8 cellular contexts compared by ENCODE assay signal in the genomic region with DNA sequence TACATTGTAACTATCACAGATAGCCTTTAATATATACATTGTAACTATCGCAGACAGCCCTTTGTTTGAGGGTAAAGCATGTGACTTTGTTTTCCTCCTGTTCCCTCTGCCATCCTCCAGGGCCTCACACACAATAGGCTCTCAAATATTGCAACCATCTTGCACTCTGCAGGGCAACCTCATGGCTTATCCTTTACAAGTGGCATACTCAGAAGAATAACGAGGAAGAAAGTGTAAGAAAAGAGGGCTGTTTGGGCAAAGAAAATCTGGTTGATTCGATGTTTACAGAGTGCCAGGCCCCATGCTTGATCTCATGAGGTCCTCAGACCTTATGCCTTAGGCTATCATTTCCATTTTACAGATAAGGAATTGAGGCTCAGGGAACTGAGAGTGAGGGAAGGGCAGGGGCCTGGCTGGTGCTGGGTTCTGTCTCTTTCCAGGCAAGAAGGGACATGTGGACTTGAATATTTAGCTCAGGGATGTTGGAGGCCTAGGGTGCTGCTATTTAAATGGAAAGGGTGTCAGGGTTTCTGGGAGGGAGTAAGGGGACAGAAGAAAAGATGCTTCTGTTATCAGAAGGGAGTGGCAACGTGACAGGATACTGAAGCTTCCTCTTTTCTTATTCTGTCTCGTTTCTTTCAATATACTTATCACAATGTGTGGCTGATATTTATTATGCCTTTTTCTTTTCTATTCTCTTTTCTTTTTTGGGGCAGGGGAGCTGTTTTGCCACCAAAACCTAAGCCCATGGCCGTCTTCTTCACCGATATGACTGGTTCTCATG. TPM values are rescaled to one million over a fixed set of nuclear protein-coding genes. Genes with fewer than 3 reads are reported as not detected.
A peak's percentile ranks its signal among the peaks of the same experiment; 100 is the strongest.
DNase-seq lines count a peak whose midpoint lies in the region; TF ChIP-seq lines count a peak whose summit lies in the region.

No MANE protein-coding gene starts in this region.

- H3K36me3 ChIP-seq in WERI-Rb-1 (peaks cover 5% of the 10 kb centered on the region), iPS-18a (ENCODE audit: control insufficient read depth, low read depth, low read length) (no peaks in the 10 kb centered on the region), thymus (ENCODE audit: control insufficient read depth, insufficient read depth) (no peaks in the 10 kb centered on the region)

- WGBS in thymus, result 44% methylated on average over 7 of the region's 7 CpGs

- no peaks in the 10 kb centered on the region for H3K9me3 Mint-ChIP-seq in activated T-cell treated with anti-CD3 and anti-CD28 coated beads, Interleukin-2, amount 50 U/mL, for 24 hours

- DNase-seq in activated T-cell treated with anti-CD3 and anti-CD28 coated beads, Interleukin-2, amount 50 U/mL, for 24 hours, result no peak
- DNase-seq in activated T-cell treated with anti-CD3 and anti-CD28 coated beads, Interleukin-2, amount 50 U/mL, for 1 hour, result no peak
- DNase-seq in WERI-Rb-1, result no peak
- no peak for DNase-seq in SW 1271 (lab: John Stamatoyannopoulos, UW)
- no peak for DNase-seq in HPDE6-E6E7 (ENCODE audit: extremely low spot score)
- no peak for DNase-seq in NCI-H446 (lab: John Stamatoyannopoulos, UW)

- no peaks in the 10 kb centered on the region for H3K27me3 Mint-ChIP-seq in activated T-cell treated with anti-CD3 and anti-CD28 coated beads, Interleukin-2, amount 50 U/mL, for 24 hours

- H3K27me3 ChIP-seq in WERI-Rb-1 (ENCODE audit: insufficient read depth, low read depth, severe bottlenecking) (no peaks in the 10 kb centered on the region), iPS-18a (ENCODE audit: control insufficient read depth, insufficient read depth, low read length) (no peaks in the 10 kb centered on the region), thymus (ENCODE audit: control insufficient read depth, insufficient read depth) (peaks cover 3% of the 10 kb centered on the region)

- peaks cover 14% of the 10 kb centered on the region for H3K4me1 ChIP-seq in iPS-18a (ENCODE audit: control insufficient read depth, low read depth, low read length)
- peaks cover 14% of the 10 kb centered on the region for H3K4me1 ChIP-seq in thymus (ENCODE audit: control insufficient read depth, insufficient read depth, low read length)

- H3K36me3 Mint-ChIP-seq in activated T-cell treated with anti-CD3 and anti-CD28 coated beads, Interleukin-2, amount 50 U/mL, for 24 hours (ENCODE audit: low read depth), result peaks cover 38% of the 10 kb centered on the region

- peak overlapping the region; percentile 95 for H3K4me3 Mint-ChIP-seq in activated T-cell treated with anti-CD3 and anti-CD28 coated beads, Interleukin-2, amount 50 U/mL, for 24 hours

- peak overlapping the region; percentile 93 for H3K27ac Mint-ChIP-seq in activated T-cell treated with anti-CD3 and anti-CD28 coated beads, Interleukin-2, amount 50 U/mL, for 24 hours

- TF ChIP-seq CTCF in WERI-Rb-1 (IDR thresholded peaks at IDR 0.05; ENCODE audit: low read depth, low read length), result no peak

- H3K9ac ChIP-seq in iPS-18a (ENCODE audit: low read length), result peak overlapping the region; percentile 77

- H3K27ac ChIP-seq in WERI-Rb-1 (peak overlapping the region; percentile 88), iPS-18a (ENCODE audit: low read length) (no peak overlapping the region), thymus (ENCODE audit: low read depth) (no peak overlapping the region)

- H3K4me1 Mint-ChIP-seq in activated T-cell treated with anti-CD3 and anti-CD28 coated beads, Interleukin-2, amount 50 U/mL, for 24 hours (ENCODE audit: low read depth), result peaks cover 34% of the 10 kb centered on the region

- H3K4me3 ChIP-seq in WERI-Rb-1 (ENCODE audit: low read depth, low read length), result peak overlapping the region; percentile 83
- peak overlapping the region; percentile 91 for H3K4me3 ChIP-seq in iPS-18a (ENCODE audit: low read length)
- peak overlapping the region; percentile 75 for H3K4me3 ChIP-seq in thymus (ENCODE audit: low read length)

- H3K9me3 ChIP-seq in WERI-Rb-1 (ENCODE audit: severe bottlenecking) (no peaks in the 10 kb centered on the region), iPS-18a (ENCODE audit: control insufficient read depth, low read depth, low read length) (no peaks in the 10 kb centered on the region), thymus (ENCODE audit: control insufficient read depth) (no peaks in the 10 kb centered on the region)

RNA-seq across cellular contexts. Expression of a gene that starts 1.1 kb away (rescaled TPM):
- polyA plus RNA-seq in thymus, result 25.8 TPM

RNA-seq across cellular contexts. Expression of a gene that starts 30.6 kb away (rescaled TPM):
- 0.05 TPM for polyA plus RNA-seq in thymus
